ENCODE assay signal across 11 cellular contexts in the genomic region with DNA sequence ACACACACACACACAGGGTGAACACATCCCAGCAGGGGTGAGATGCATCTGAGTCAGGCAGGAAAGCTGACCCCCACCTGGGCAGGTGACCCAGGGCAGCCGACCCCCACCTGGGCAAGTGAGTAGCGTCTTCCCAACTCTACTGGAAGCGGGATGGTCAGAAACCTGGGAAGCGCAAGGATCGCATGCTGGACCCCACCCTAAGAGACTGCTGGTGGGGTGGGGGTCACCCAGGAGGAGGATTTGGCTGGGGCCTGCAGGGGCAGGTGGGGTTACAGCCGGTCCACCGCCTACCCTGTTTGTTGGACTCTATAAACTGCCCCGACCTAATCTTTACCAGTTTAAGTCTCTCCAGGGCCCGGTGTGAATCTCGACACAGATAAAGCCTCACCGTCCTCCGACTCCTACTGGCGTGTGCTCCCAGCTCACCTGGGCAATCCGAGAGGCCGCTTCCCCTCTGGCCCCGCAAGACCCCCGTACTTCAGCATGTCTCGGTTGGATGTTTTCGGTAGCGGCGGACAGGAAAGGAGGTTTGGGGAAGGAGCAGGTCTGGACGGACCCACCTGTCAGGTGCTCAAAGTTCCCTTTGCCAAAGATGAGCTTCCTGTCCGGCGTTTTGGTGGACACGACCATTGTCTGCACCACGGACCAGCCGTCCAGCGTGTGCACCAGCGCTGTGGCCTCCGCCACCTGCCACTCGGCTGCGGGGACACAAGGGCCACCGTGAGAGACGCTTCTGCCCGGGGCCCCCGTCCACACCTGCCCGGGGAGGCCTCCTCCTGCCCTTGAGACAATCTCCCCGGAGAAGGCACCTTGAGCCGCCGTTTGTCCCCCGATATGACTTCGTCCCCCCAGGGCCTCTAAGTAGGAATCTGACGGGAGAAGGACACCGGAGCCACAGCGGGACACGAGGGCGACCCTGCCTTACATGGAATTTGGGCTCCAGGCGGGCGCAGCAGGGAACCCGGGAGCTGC. TPM values are rescaled to one million over a fixed set of nuclear protein-coding genes. Genes with fewer than 3 reads are reported as not detected.
DNase-seq lines count a peak whose midpoint lies in the region; ATAC-seq and TF ChIP-seq lines count a peak whose summit lies in the region.
"Had no signal": no experiment of that assay in that cellular context is flagged by ENCODE, and none has a peak within 500 bp of the region (broad histone marks: within the 10 kb centered on the region; RNA-seq: fewer than 3 reads in every experiment).

No MANE protein-coding gene starts in this region.

- H3K4me3 ChIP-seq in left lung (no peak overlapping the region), tibial nerve (no peak overlapping the region)
- H3K4me3 ChIP-seq: body of pancreas had no signal

- CTCF ChIA-PET in activated naive CD4-positive, alpha-beta T cell treated with anti-CD3 and anti-CD28 coated beads for 36 hours (lab: Charles Lee), result no interaction called here
- CTCF ChIA-PET in activated CD8-positive, alpha-beta T cell treated with anti-CD3 and anti-CD28 coated beads for 36 hours (lab: Charles Lee), result no interaction called here
- CTCF ChIA-PET in CD4-positive, alpha-beta T cell (lab: Charles Lee), result no interaction called here

- 91 to 92% methylated on average over 50 of the region's 50 CpGs for WGBS in tibial nerve, 2 donors

- POLR2A ChIA-PET in activated CD8-positive, alpha-beta T cell treated with anti-CD3 and anti-CD28 coated beads for 36 hours (lab: Charles Lee), result no interaction called here
- POLR2A ChIA-PET in CD4-positive, alpha-beta T cell (lab: Charles Lee), result no interaction called here

- H3K4me1 ChIP-seq in left lung, result peaks cover 7 to 16% of the 10 kb centered on the region in 2 donors
- peaks cover 0 to 32% (median 13%) of the 10 kb centered on the region in 4 donors for H3K4me1 ChIP-seq in tibial nerve

- peaks cover 0 to 46% of the 10 kb centered on the region in 2 donors for H3K36me3 ChIP-seq in left lung
- H3K36me3 ChIP-seq in tibial nerve, result peaks cover 4 to 48% (median 5%) of the 10 kb centered on the region in 3 donors

- intact Hi-C loops in activated naive CD4-positive, alpha-beta T cell treated with anti-CD3 and anti-CD28 coated beads for 36 hours (cut with micrococcal nuclease), result no loop called here
- intact Hi-C loops in activated CD8-positive, alpha-beta T cell treated with anti-CD3 and anti-CD28 coated beads for 36 hours (cut with micrococcal nuclease), result no loop called here
- intact Hi-C loops in left lung (cut with DNase I), result no loop called here
- intact Hi-C loops in CD4-positive, alpha-beta T cell (cut with DNase I, micrococcal nuclease), result loop anchor here in 1 of 2 experiments (2.0 kb wide), 1 partner anchor 32 kb away; no protein-coding TSS in a partner anchor

- H3K27ac ChIP-seq in left lung (no peak overlapping the region), tibial nerve (peak overlapping the region in 1 of 4 donors; percentile 91)
- H3K27ac ChIP-seq in CD4-positive, alpha-beta T cell (ENCODE audit: low read depth, low read length), result no peak overlapping the region

- H3K27ac Mint-ChIP-seq in activated naive CD4-positive, alpha-beta T cell treated with anti-CD3 and anti-CD28 coated beads for 36 hours, result peak overlapping the region; percentile 18
- peak overlapping the region; percentile 64 for H3K27ac Mint-ChIP-seq in activated CD8-positive, alpha-beta T cell treated with anti-CD3 and anti-CD28 coated beads for 36 hours
- peak overlapping the region; percentile 47 for H3K27ac Mint-ChIP-seq in stimulated activated naive B cell treated with anti-CD40 and anti-IgM and Interleukin-4, amounts not matched to agents 10 μg/mL and 1 μg/mL and 100 μg/mL, for 72 hours
- H3K27ac Mint-ChIP-seq in CD4-positive, alpha-beta T cell, result no peak overlapping the region

- H3K9me3 ChIP-seq in left lung (no peaks in the 10 kb centered on the region), tibial nerve (no peaks in the 10 kb centered on the region)
- H3K9me3 ChIP-seq in CD4-positive, alpha-beta T cell (ENCODE audit: control insufficient read depth, low read length), result no peaks in the 10 kb centered on the region
- H3K9me3 ChIP-seq: body of pancreas had no signal

- H3K36me3 Mint-ChIP-seq in activated naive CD4-positive, alpha-beta T cell treated with anti-CD3 and anti-CD28 coated beads for 36 hours (ENCODE audit: low read depth), result peaks cover 10% of the 10 kb centered on the region
- H3K36me3 Mint-ChIP-seq in activated CD8-positive, alpha-beta T cell treated with anti-CD3 and anti-CD28 coated beads for 36 hours (ENCODE audit: low read depth), result peaks cover 26% of the 10 kb centered on the region
- H3K36me3 Mint-ChIP-seq in stimulated activated naive B cell treated with anti-CD40 and anti-IgM and Interleukin-4, amounts not matched to agents 10 μg/mL and 1 μg/mL and 100 μg/mL, for 72 hours, result peaks cover 22 to 23% of the 10 kb centered on the region in 2 donors
- H3K36me3 Mint-ChIP-seq in CD4-positive, alpha-beta T cell (ENCODE audit: low read depth), result peaks cover 35% of the 10 kb centered on the region

- H3K27me3 ChIP-seq in left lung, result no peaks in the 10 kb centered on the region
- no peaks in the 10 kb centered on the region for H3K27me3 ChIP-seq in tibial nerve
- H3K27me3 ChIP-seq in CD4-positive, alpha-beta T cell (ENCODE audit: control insufficient read depth, insufficient read depth, low read length), result no peaks in the 10 kb centered on the region
- H3K27me3 ChIP-seq: body of pancreas had no signal

- TF ChIP-seq POLR2A in tibial nerve (IDR thresholded peaks at IDR 0.05), result no peak

- DNase-seq in activated naive CD4-positive, alpha-beta T cell treated with anti-CD3 and anti-CD28 coated beads for 36 hours, result no peak
- DNase-seq in activated naive CD4-positive, alpha-beta T cell treated with Interleukin-2 at 50 U/mL for 16 hours, result no peak
- DNase-seq in activated CD8-positive, alpha-beta T cell treated with anti-CD3 and anti-CD28 coated beads for 36 hours, result no peak
- DNase-seq in left lung (peak; percentile 32 to 84), tibial nerve (ENCODE audit: low spot score in 2 of 2) (no peak)
- no peak for DNase-seq in stimulated activated naive B cell treated with anti-CD40 and anti-IgM and Interleukin-4, amounts not matched to agents 10 μg/mL and 1 μg/mL and 100 μg/mL, for 72 hours
- DNase-seq in CD4-positive, alpha-beta T cell, result no peak
- DNase-seq: C1 segment of cervical spinal cord, NCI-H1930 had no signal

- no peak for TF ChIP-seq CTCF in activated CD8-positive, alpha-beta T cell treated with anti-CD3 and anti-CD28 coated beads for 36 hours (IDR thresholded peaks at IDR 0.05)
- no peak for TF ChIP-seq CTCF in left lung (IDR thresholded peaks at IDR 0.05)
- no peak for TF ChIP-seq CTCF in tibial nerve (IDR thresholded peaks at IDR 0.05)
- no peak for TF ChIP-seq CTCF in CD4-positive, alpha-beta T cell (IDR thresholded peaks at IDR 0.05)

- peak overlapping the region; percentile 47 for H3K4me3 Mint-ChIP-seq in activated naive CD4-positive, alpha-beta T cell treated with anti-CD3 and anti-CD28 coated beads for 36 hours
- H3K4me3 Mint-ChIP-seq in activated CD8-positive, alpha-beta T cell treated with anti-CD3 and anti-CD28 coated beads for 36 hours, result peak overlapping the region; percentile 57
- peak overlapping the region; percentile 54 to 56 for H3K4me3 Mint-ChIP-seq in stimulated activated naive B cell treated with anti-CD40 and anti-IgM and Interleukin-4, amounts not matched to agents 10 μg/mL and 1 μg/mL and 100 μg/mL, for 72 hours
- no peak overlapping the region for H3K4me3 Mint-ChIP-seq in CD4-positive, alpha-beta T cell

- H3K9me3 Mint-ChIP-seq in activated naive CD4-positive, alpha-beta T cell treated with anti-CD3 and anti-CD28 coated beads for 36 hours, result no peaks in the 10 kb centered on the region
- H3K9me3 Mint-ChIP-seq in activated CD8-positive, alpha-beta T cell treated with anti-CD3 and anti-CD28 coated beads for 36 hours, result no peaks in the 10 kb centered on the region
- H3K9me3 Mint-ChIP-seq in stimulated activated naive B cell treated with anti-CD40 and anti-IgM and Interleukin-4, amounts not matched to agents 10 μg/mL and 1 μg/mL and 100 μg/mL, for 72 hours, result peaks cover 0 to 2% of the 10 kb centered on the region in 2 donors
- H3K9me3 Mint-ChIP-seq in CD4-positive, alpha-beta T cell, result no peaks in the 10 kb centered on the region

- no peaks in the 10 kb centered on the region for H3K27me3 Mint-ChIP-seq in activated naive CD4-positive, alpha-beta T cell treated with anti-CD3 and anti-CD28 coated beads for 36 hours (ENCODE audit: low read depth)
- H3K27me3 Mint-ChIP-seq in activated CD8-positive, alpha-beta T cell treated with anti-CD3 and anti-CD28 coated beads for 36 hours, result no peaks in the 10 kb centered on the region
- no peaks in the 10 kb centered on the region for H3K27me3 Mint-ChIP-seq in stimulated activated naive B cell treated with anti-CD40 and anti-IgM and Interleukin-4, amounts not matched to agents 10 μg/mL and 1 μg/mL and 100 μg/mL, for 72 hours
- H3K27me3 Mint-ChIP-seq in CD4-positive, alpha-beta T cell, result no peaks in the 10 kb centered on the region

- H3K4me1 Mint-ChIP-seq in activated naive CD4-positive, alpha-beta T cell treated with anti-CD3 and anti-CD28 coated beads for 36 hours (ENCODE audit: low read depth), result peaks cover 9% of the 10 kb centered on the region
- H3K4me1 Mint-ChIP-seq in activated CD8-positive, alpha-beta T cell treated with anti-CD3 and anti-CD28 coated beads for 36 hours (ENCODE audit: low read depth), result peaks cover 12% of the 10 kb centered on the region
- peaks cover 11 to 13% of the 10 kb centered on the region in 2 donors for H3K4me1 Mint-ChIP-seq in stimulated activated naive B cell treated with anti-CD40 and anti-IgM and Interleukin-4, amounts not matched to agents 10 μg/mL and 1 μg/mL and 100 μg/mL, for 72 hours
- H3K4me1 Mint-ChIP-seq in CD4-positive, alpha-beta T cell (ENCODE audit: low read depth), result peaks cover 18% of the 10 kb centered on the region

- no peak for TF ChIP-seq EP300 in tibial nerve (IDR thresholded peaks at IDR 0.05)

- ATAC-seq in activated CD8-positive, alpha-beta T cell treated with anti-CD3 and anti-CD28 coated beads for 36 hours, result no peak
- ATAC-seq in left lung (no peak), HG03097 (IDR thresholded peaks at IDR 0.05; ENCODE audit: low FRiP score, unreplicated experiment) (no peak)
- no peak for ATAC-seq in stimulated activated naive B cell treated with anti-CD40 and anti-IgM and Interleukin-4, amounts not matched to agents 10 μg/mL and 1 μg/mL and 100 μg/mL, for 72 hours (replicated peaks)
- no peak for ATAC-seq in CD4-positive, alpha-beta T cell (ENCODE audit: poor library complexity)
- ATAC-seq: body of pancreas had no signal

RNA-seq across cellular contexts. Expression of gene GTPBP6, which starts 2.0 kb away (rescaled TPM):
- 10 to 100 TPM; 63.4 to 64.6 TPM for total RNA-seq in activated naive CD4-positive, alpha-beta T cell treated with anti-CD3 and anti-CD28 coated beads for 36 hours
- 10 to 100 TPM; 68.0 to 68.3 TPM for total RNA-seq in activated CD8-positive, alpha-beta T cell treated with anti-CD3 and anti-CD28 coated beads for 36 hours
- total RNA-seq in left lung, result 10 to 100 TPM; 41.0 to 57.8 TPM
- 10 to 100 TPM; 39.3 to 84.1 (median 56.3) TPM for total RNA-seq in tibial nerve
- total RNA-seq in CD4-positive, alpha-beta T cell, result 10 to 100 TPM; 53.5 to 53.9 TPM

RNA-seq across cellular contexts. Expression of gene PLCXD1, which starts 35.5 kb away (rescaled TPM):
- total RNA-seq in activated naive CD4-positive, alpha-beta T cell treated with anti-CD3 and anti-CD28 coated beads for 36 hours, result 10 to 100 TPM; 63.5 to 67.7 TPM
- 10 to 100 TPM; 63.9 to 65.7 TPM for total RNA-seq in activated CD8-positive, alpha-beta T cell treated with anti-CD3 and anti-CD28 coated beads for 36 hours
- 10 to 100 TPM; 17.0 to 17.8 TPM for total RNA-seq in left lung
- total RNA-seq in tibial nerve, result 10 to 100 TPM in 2 of 4 donors, 1 to 10 TPM in 2; 5.7 to 18.8 (median 9.2) TPM
- total RNA-seq in CD4-positive, alpha-beta T cell, result 10 to 100 TPM; 33.0 to 35.8 TPM

Comparison
In these comparisons a context has a peak if more than half of its experiments do, and no peak if none do; other contexts are left out.
1. DNase-seq: peak in left lung (2 of 2); none in activated naive CD4-positive, alpha-beta T cell treated with anti-CD3 and anti-CD28 coated beads for 36 hours (single experiment), activated naive CD4-positive, alpha-beta T cell treated with Interleukin-2 at 50 U/mL for 16 hours (single experiment), activated CD8-positive, alpha-beta T cell treated with anti-CD3 and anti-CD28 coated beads for 36 hours (single experiment), stimulated activated naive B cell treated with anti-CD40 and anti-IgM and Interleukin-4, amounts not matched to agents 10 μg/mL and 1 μg/mL and 100 μg/mL, for 72 hours (single experiment), tibial nerve (0 of 2) and CD4-positive, alpha-beta T cell (0 of 10).